ENCODE assay signal across 8 cellular contexts in the genomic region with DNA sequence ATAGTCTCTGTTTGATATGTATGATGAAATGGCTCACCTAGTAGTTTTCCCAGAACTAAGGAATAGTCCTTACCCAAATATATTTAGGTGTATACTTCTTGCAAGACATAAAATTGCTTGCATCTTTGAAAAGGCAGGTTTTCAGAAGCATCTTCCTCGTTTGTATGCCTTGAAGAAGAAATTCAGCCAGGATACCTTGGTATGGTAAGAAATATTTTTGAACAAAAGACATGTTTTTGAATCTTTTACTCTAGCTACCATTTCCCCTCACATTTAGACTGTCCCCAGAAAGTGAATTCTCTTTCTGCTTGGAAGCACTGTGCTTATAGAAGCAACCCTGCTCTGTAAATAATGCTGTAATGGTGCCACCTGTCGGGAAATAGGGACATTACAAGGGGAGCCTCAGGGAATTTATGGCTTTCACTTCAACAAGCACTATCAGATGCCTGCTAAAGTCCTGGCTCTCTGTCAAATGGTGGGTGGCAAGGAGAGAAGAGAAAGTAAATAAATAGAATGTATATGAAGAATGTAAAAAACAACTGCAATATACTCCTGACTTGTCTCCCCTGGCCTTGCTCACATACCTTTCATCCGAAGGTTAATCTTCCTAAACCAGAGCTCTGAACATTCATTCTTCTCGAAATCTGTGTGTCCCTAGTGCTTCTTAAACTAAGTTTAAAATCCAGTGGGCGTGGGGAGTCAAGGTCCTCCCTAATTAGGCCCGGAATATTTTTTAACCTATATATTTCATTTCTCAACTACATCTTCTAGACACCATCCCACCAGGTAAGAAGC. TPM values are rescaled to one million over a fixed set of nuclear protein-coding genes. Genes with fewer than 3 reads are reported as not detected.
A peak's percentile ranks its signal among the peaks of the same experiment; 100 is the strongest.
DNase-seq lines count a peak whose midpoint lies in the region; ATAC-seq lines count a peak whose summit lies in the region.

No MANE protein-coding gene starts in this region.

- H3K27me3 Mint-ChIP-seq in activated CD4-positive, alpha-beta memory T cell treated with anti-CD3 and anti-CD28 coated beads for 36 hours, result peaks cover 26% of the 10 kb centered on the region
- peaks cover 40 to 50% of the 10 kb centered on the region in 2 donors for H3K27me3 Mint-ChIP-seq in effector memory CD8-positive, alpha-beta T cell

- intact Hi-C loops in activated CD4-positive, alpha-beta memory T cell treated with anti-CD3 and anti-CD28 coated beads for 36 hours (cut with micrococcal nuclease), result loop anchor here (1.0 to 10.0 kb wide), 3 partner anchors 187 to 485 kb away; a partner anchor contains a TSS

- CTCF ChIA-PET in activated CD4-positive, alpha-beta memory T cell treated with anti-CD3 and anti-CD28 coated beads for 36 hours (lab: Charles Lee), result interaction anchor here (0.5 to 4.7 kb wide), 18 partner anchors 10 to 267 kb away, joined by 3 to 65 read pairs (median 3); a partner anchor contains a TSS

- DNase-seq in GM03348 (ENCODE audit: low spot score) (peak; percentile 70), NCI-H526 treated with DMSO at 0.1 percent for 48 hours (lab: John Stamatoyannopoulos, UW) (peak; percentile 40), midbrain (lab: John Stamatoyannopoulos, UW) (peak; percentile 84), GM19240 (ENCODE audit: insufficient read length, low spot score) (no peak)
- peak; percentile 79 for DNase-seq in activated CD4-positive, alpha-beta memory T cell treated with anti-CD3 and anti-CD28 coated beads for 36 hours
- DNase-seq in effector memory CD8-positive, alpha-beta T cell, result peak; percentile 69 to 80 (median 71)
- peak; percentile 61 to 86 for DNase-seq in stimulated activated effector memory CD8-positive, alpha-beta T cell treated with anti-CD3 and anti-CD28 coated beads, Interleukin-12 subunit alpha, Interleukin-12 subunit beta, amount 100 ng/mL, for 72 hours (ENCODE audit: low spot score in 2 of 2)

- ATAC-seq in HG03159 (IDR thresholded peaks at IDR 0.05; ENCODE audit: unreplicated experiment), result peak; percentile 53
- ATAC-seq in effector memory CD8-positive, alpha-beta T cell (replicated peaks), result peak; percentile 92
- peak; percentile 67 for ATAC-seq in stimulated activated effector memory CD8-positive, alpha-beta T cell treated with anti-CD3 and anti-CD28 coated beads, Interleukin-12 subunit alpha, Interleukin-12 subunit beta, amount 100 ng/mL, for 72 hours

- H3K4me1 Mint-ChIP-seq in activated CD4-positive, alpha-beta memory T cell treated with anti-CD3 and anti-CD28 coated beads for 36 hours (ENCODE audit: low read depth), result peaks cover 5% of the 10 kb centered on the region
- H3K4me1 Mint-ChIP-seq in effector memory CD8-positive, alpha-beta T cell (ENCODE audit: low read depth in 2 of 2), result peaks cover 0 to 2% of the 10 kb centered on the region in 2 donors
- peaks cover 12% of the 10 kb centered on the region for H3K4me1 Mint-ChIP-seq in stimulated activated effector memory CD8-positive, alpha-beta T cell treated with anti-CD3 and anti-CD28 coated beads, Interleukin-12 subunit alpha, Interleukin-12 subunit beta, amount 100 ng/mL, for 72 hours

- POLR2A ChIA-PET in activated CD4-positive, alpha-beta memory T cell treated with anti-CD3 and anti-CD28 coated beads for 36 hours (lab: Charles Lee), result interaction anchor here (1.3 kb wide), 1 partner anchor 8 kb away, joined by 3 read pairs; no protein-coding TSS in a partner anchor

- H3K36me3 Mint-ChIP-seq in activated CD4-positive, alpha-beta memory T cell treated with anti-CD3 and anti-CD28 coated beads for 36 hours, result no peaks in the 10 kb centered on the region
- H3K36me3 Mint-ChIP-seq in effector memory CD8-positive, alpha-beta T cell (ENCODE audit: insufficient read depth), result peaks cover 5% of the 10 kb centered on the region
- no peaks in the 10 kb centered on the region for H3K36me3 Mint-ChIP-seq in stimulated activated effector memory CD8-positive, alpha-beta T cell treated with anti-CD3 and anti-CD28 coated beads, Interleukin-12 subunit alpha, Interleukin-12 subunit beta, amount 100 ng/mL, for 72 hours

- no peak overlapping the region for H3K4me3 Mint-ChIP-seq in activated CD4-positive, alpha-beta memory T cell treated with anti-CD3 and anti-CD28 coated beads for 36 hours
- H3K4me3 Mint-ChIP-seq in effector memory CD8-positive, alpha-beta T cell, result no peak overlapping the region
- no peak overlapping the region for H3K4me3 Mint-ChIP-seq in stimulated activated effector memory CD8-positive, alpha-beta T cell treated with anti-CD3 and anti-CD28 coated beads, Interleukin-12 subunit alpha, Interleukin-12 subunit beta, amount 100 ng/mL, for 72 hours

- H3K9me3 Mint-ChIP-seq in activated CD4-positive, alpha-beta memory T cell treated with anti-CD3 and anti-CD28 coated beads for 36 hours, result no peaks in the 10 kb centered on the region
- no peaks in the 10 kb centered on the region for H3K9me3 Mint-ChIP-seq in effector memory CD8-positive, alpha-beta T cell
- no peaks in the 10 kb centered on the region for H3K9me3 Mint-ChIP-seq in stimulated activated effector memory CD8-positive, alpha-beta T cell treated with anti-CD3 and anti-CD28 coated beads, Interleukin-12 subunit alpha, Interleukin-12 subunit beta, amount 100 ng/mL, for 72 hours

- H3K27ac Mint-ChIP-seq in activated CD4-positive, alpha-beta memory T cell treated with anti-CD3 and anti-CD28 coated beads for 36 hours, result no peak overlapping the region
- H3K27ac Mint-ChIP-seq in effector memory CD8-positive, alpha-beta T cell, result no peak overlapping the region
- H3K27ac Mint-ChIP-seq in stimulated activated effector memory CD8-positive, alpha-beta T cell treated with anti-CD3 and anti-CD28 coated beads, Interleukin-12 subunit alpha, Interleukin-12 subunit beta, amount 100 ng/mL, for 72 hours, result no peak overlapping the region

RNA-seq across cellular contexts. Expression of a gene that starts 6.1 kb away (rescaled TPM):
- under 1 TPM; 0.36 to 0.40 TPM for total RNA-seq in activated CD4-positive, alpha-beta memory T cell treated with anti-CD3 and anti-CD28 coated beads for 36 hours

RNA-seq across cellular contexts. Expression of a gene that starts 13.6 kb away (rescaled TPM):
- total RNA-seq in activated CD4-positive, alpha-beta memory T cell treated with anti-CD3 and anti-CD28 coated beads for 36 hours, result not detected

RNA-seq across cellular contexts. Expression of a gene that starts 32.2 kb away (rescaled TPM):
- 10 to 100 TPM; 31.4 to 33.6 TPM for total RNA-seq in activated CD4-positive, alpha-beta memory T cell treated with anti-CD3 and anti-CD28 coated beads for 36 hours
